Comparison of ENCODE assay signal across 32 cellular contexts in the genomic region with DNA sequence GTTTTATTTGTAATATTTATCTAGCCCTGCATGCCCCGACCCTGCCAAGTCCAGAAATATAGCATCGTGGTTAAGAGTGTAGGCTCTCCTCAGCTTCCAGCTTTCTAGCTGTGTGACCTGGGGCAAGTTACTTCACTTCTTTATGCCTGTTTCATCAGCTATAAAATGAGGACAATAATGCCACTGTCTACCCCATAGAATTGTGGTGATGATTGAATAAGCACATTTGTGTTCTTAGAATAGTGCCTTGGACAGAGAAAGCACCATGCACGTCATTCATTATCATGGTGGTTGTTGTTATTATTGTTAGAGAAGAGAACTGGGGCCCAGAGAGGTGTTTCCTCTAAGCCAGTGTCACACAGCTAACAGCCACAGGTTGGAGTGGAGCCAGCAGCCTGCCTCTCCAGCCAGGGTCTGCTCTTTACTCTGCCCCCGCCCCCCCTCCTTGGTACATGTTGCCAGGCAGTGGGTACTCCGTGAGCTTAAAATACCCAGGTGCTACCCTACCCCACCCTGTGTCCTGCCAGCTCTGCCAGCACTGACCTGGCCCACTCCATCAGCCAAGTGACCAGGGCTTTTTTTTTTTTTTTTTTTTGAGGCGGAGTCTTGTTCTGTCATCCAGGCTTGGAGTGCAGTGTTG.
DNase-seq lines count a peak whose midpoint lies in the region; ATAC-seq, FAIRE-seq and TF ChIP-seq lines count a peak whose summit lies in the region.
"Had no signal": no experiment of that assay in that cellular context is flagged by ENCODE, and none has a peak within 500 bp of the region (broad histone marks: within the 10 kb centered on the region; RNA-seq: fewer than 3 reads in every experiment).

No MANE protein-coding gene starts in this region.

- H3K56ac ChIP-seq in IMR-90 (ENCODE audit: extremely low read depth, insufficient read depth, low read length): no peak overlapping the region

- dilution Hi-C loops in IMR-90 (cut with HindIII; ENCODE audit: low sequenced_read_pairs, unreplicated experiment): no loop called here

- H3K27me3 ChIP-seq in IMR-90 (ENCODE audit: control insufficient read depth, insufficient read depth, low read length): no peaks in the 10 kb centered on the region
- H3K27me3 ChIP-seq: Peyer's patch, tibial nerve had no signal

- POLR2A ChIA-PET in IMR-90 (lab: Charles Lee; ENCODE audit: unreplicated experiment): interaction anchor here (0.5 to 0.7 kb wide), 3 partner anchors 19 to 111 kb away, joined by 4 to 8 read pairs (median 4); no protein-coding TSS in a partner anchor

- no peak overlapping the region for H2BK20ac ChIP-seq in IMR-90 (ENCODE audit: low read depth, low read length)

- no peak for TF ChIP-seq POLR2A in IMR-90 (IDR thresholded peaks at IDR 0.05; ENCODE audit: low read depth, low read length)

- no peak overlapping the region; the same call in 1 of the 2 replicates for H3K14ac ChIP-seq in IMR-90 (replicated peaks; ENCODE audit: low read depth, low read length)

- H2AK9ac ChIP-seq in IMR-90 (replicated peaks; ENCODE audit: low read depth, low read length, poor library complexity): no peak overlapping the region

- no peak overlapping the region for H3K4me2 ChIP-seq in IMR-90 (ENCODE audit: low read depth, low read length)

- no peak overlapping the region for H2AK5ac ChIP-seq in IMR-90 (ENCODE audit: low read depth, low read length)

- H3K4me1 Mint-ChIP-seq in brain: peaks cover 58% of the 10 kb centered on the region
- H3K4me1 Mint-ChIP-seq in activated naive CD8-positive, alpha-beta T cell treated with anti-CD3 and anti-CD28 coated beads, Interleukin-2, amount 50 U/mL, for 24 hours: no peaks in the 10 kb centered on the region
- H3K4me1 Mint-ChIP-seq: activated naive CD8-positive, alpha-beta T cell treated with anti-CD3 and anti-CD28 coated beads for 36 hours; endodermal cell had no signal

- intact Hi-C loops in IMR-90 (cut with micrococcal nuclease): no loop called here
- intact Hi-C loops in kidney (cut with DNase I): no loop called here

- peaks cover 35% of the 10 kb centered on the region for H4K20me1 ChIP-seq in IMR-90 (ENCODE audit: insufficient read depth, low read length)

- no peak overlapping the region for H2BK5ac ChIP-seq in IMR-90 (ENCODE audit: low read depth, low read length, poor library complexity, severe bottlenecking)

- peaks cover 4% of the 10 kb centered on the region for H3K36me3 Mint-ChIP-seq in brain
- H3K36me3 Mint-ChIP-seq in activated naive CD8-positive, alpha-beta T cell treated with anti-CD3 and anti-CD28 coated beads, Interleukin-2, amount 50 U/mL, for 24 hours (ENCODE audit: low read depth): no peaks in the 10 kb centered on the region
- H3K36me3 Mint-ChIP-seq: activated naive CD8-positive, alpha-beta T cell treated with anti-CD3 and anti-CD28 coated beads for 36 hours; natural killer cell treated with Interleukin-12 subunit alpha and Interleukin-12 subunit beta and Interleukin-15 and Interleukin-18, amount 100 ng/mL, for 72 hours had no signal

- BruUV-seq in IMR-90 (replicated peaks; lab: Mats Ljungman, UMichigan): no TSS peak

- H3K27ac ChIP-seq in IMR-90 (ENCODE audit: insufficient read depth, low read length) (no peak overlapping the region), kidney (ENCODE audit: low read depth in 2 of 2, low read length in 2 of 2) (no peak overlapping the region), substantia nigra (ENCODE audit: low read depth, low read length, poor library complexity, severe bottlenecking) (peak overlapping the region; percentile 16)
- H3K27ac ChIP-seq: HL-60, Peyer's patch, WERI-Rb-1 had no signal

- H2AFZ ChIP-seq in IMR-90 (replicated peaks; ENCODE audit: low read length, poor library complexity): no peak overlapping the region

- peaks cover 5% of the 10 kb centered on the region; the same call in 1 of the 2 replicates for H3K36me3 ChIP-seq in IMR-90 (ENCODE audit: control insufficient read depth, insufficient read depth, low read length)
- H3K36me3 ChIP-seq in kidney (ENCODE audit: control insufficient read depth in 1 of 2, insufficient read depth in 2 of 2, low read length in 2 of 2): no peaks in the 10 kb centered on the region
- H3K36me3 ChIP-seq: HAP-1, Peyer's patch, tibial nerve, WERI-Rb-1 had no signal

- no peak overlapping the region for H4K5ac ChIP-seq in IMR-90 (ENCODE audit: low read depth, low read length)

- no CpG with 5 or more reads among the region's 6 CpGs for WGBS in IMR-90 (ENCODE audit: extremely low coverage in 2 of 2, insufficient read length in 1 of 2), 2 experiments

- H3K9ac ChIP-seq in IMR-90 (ENCODE audit: low read depth, low read length) (no peak overlapping the region), kidney (ENCODE audit: low read length in 2 of 2) (no peak overlapping the region)

- DNase-seq in IMR-90: no peak
- DNase-seq in kidney: peak; percentile 19
- peak in 1 of 49 donors; percentile 76 for DNase-seq in substantia nigra (lab: John Stamatoyannopoulos, UW)
- no peak for DNase-seq in activated naive CD8-positive, alpha-beta T cell treated with anti-CD3 and anti-CD28 coated beads, Interleukin-2, amount 50 U/mL, for 24 hours
- DNase-seq in SKM-1 treated with dmso at 0.1 percent for 144 hours (lab: John Stamatoyannopoulos, UW; ENCODE audit: unreplicated experiment): no peak
- DNase-seq: activated CD4-positive, alpha-beta T cell treated with anti-CD3 and anti-CD28 coated beads for 48 hours; activated CD8-positive, alpha-beta memory T cell treated with anti-CD3 and anti-CD28 coated beads for 24 hours; activated gamma-delta T cell; activated naive CD8-positive, alpha-beta T cell treated with anti-CD3 and anti-CD28 coated beads for 36 hours; C1 segment of cervical spinal cord; Caco-2; dermis blood vessel endothelial cell; endodermal cell; GF-D8; NCI-H2029 treated with DMSO at 0.1 percent for 48 hours; NCI-H2227 treated with DMSO at 0.1 percent for 48 hours; NCI-H69; Peyer's patch; retina; SIG-M5; small intestine; stimulated activated naive CD8-positive, alpha-beta T cell treated with anti-CD3 and anti-CD28 coated beads, Interleukin-15, Interleukin-2, amounts not matched to agents 100 U/mL and 50 U/mL, for 24 hours; WERI-Rb-1 had no signal

- H2BK120ac ChIP-seq in IMR-90 (ENCODE audit: low read depth, low read length): no peak overlapping the region

- no peak overlapping the region for H2BK15ac ChIP-seq in IMR-90 (ENCODE audit: low read depth, low read length)

- CTCF ChIA-PET in IMR-90 (lab: Yijun Ruan, JAX): interaction anchor here (1.0 kb wide), 1 partner anchor 14 kb away, joined by 3 read pairs; no protein-coding TSS in a partner anchor

- no peak for TF ChIP-seq RAD21 in IMR-90 (IDR thresholded peaks at IDR 0.05; ENCODE audit: low read length)

- H3K4me1 ChIP-seq in IMR-90 (ENCODE audit: control insufficient read depth, insufficient read depth, low read length): peaks cover 24% of the 10 kb centered on the region
- peaks cover 0 to 3% of the 10 kb centered on the region in 2 donors for H3K4me1 ChIP-seq in kidney (ENCODE audit: control insufficient read depth in 1 of 2, insufficient read depth in 1 of 2, low read depth in 1 of 2, low read length in 2 of 2)
- H3K4me1 ChIP-seq: Caco-2, HAP-1 had no signal

- peaks cover 24 to 81% of the 10 kb centered on the region in 2 experiments; a peak in 3 of 4 replicates for H3K79me1 ChIP-seq in IMR-90 (ENCODE audit: low read depth in 1 of 2, low read length in 2 of 2)

- ATAC-seq in IMR-90 (ENCODE audit: low read depth): no peak
- ATAC-seq in activated naive CD8-positive, alpha-beta T cell treated with anti-CD3 and anti-CD28 coated beads, Interleukin-2, amount 50 U/mL, for 24 hours: no peak
- no peak for ATAC-seq in GM21576 (IDR thresholded peaks at IDR 0.05; ENCODE audit: unreplicated experiment)
- ATAC-seq: esophagus mucosa; natural killer cell treated with Interleukin-12 subunit alpha and Interleukin-12 subunit beta and Interleukin-15 and Interleukin-18, amount 100 ng/mL, for 72 hours; stimulated activated naive CD8-positive, alpha-beta T cell treated with anti-CD3 and anti-CD28 coated beads, Interleukin-15, Interleukin-2, amounts not matched to agents 100 U/mL and 50 U/mL, for 24 hours had no signal

- no peaks in the 10 kb centered on the region for H3K9me3 ChIP-seq in IMR-90 (ENCODE audit: control insufficient read depth, insufficient read depth, low read length)
- H3K9me3 ChIP-seq in kidney (ENCODE audit: control insufficient read depth in 1 of 2, low read length in 2 of 2): no peaks in the 10 kb centered on the region
- H3K9me3 ChIP-seq: Caco-2, HAP-1, Peyer's patch, tibial nerve had no signal

- H3K27ac Mint-ChIP-seq in brain: peak overlapping the region in 3 of 5 experiments; percentile 41 to 85 (median 58)
- H3K27ac Mint-ChIP-seq in activated naive CD8-positive, alpha-beta T cell treated with anti-CD3 and anti-CD28 coated beads, Interleukin-2, amount 50 U/mL, for 24 hours: no peak overlapping the region
- H3K27ac Mint-ChIP-seq: activated naive CD8-positive, alpha-beta T cell treated with anti-CD3 and anti-CD28 coated beads for 36 hours had no signal

- H3K9me1 ChIP-seq in IMR-90 (ENCODE audit: insufficient read depth, low read length): peaks cover 39% of the 10 kb centered on the region

- H3K18ac ChIP-seq in IMR-90 (ENCODE audit: low read depth, low read length): no peak overlapping the region

- H3K23ac ChIP-seq in IMR-90 (ENCODE audit: low read depth, low read length): 0 out of 2 replicates have a peak overlapping the region, but pooled peaks have one; percentile 24

- no peak overlapping the region for H3K4ac ChIP-seq in IMR-90 (ENCODE audit: low read depth, low read length)

- in situ Hi-C loops in IMR-90 (cut with MboI; ENCODE audit: low sequenced_read_pairs): no loop called here

- TF ChIP-seq CTCF in IMR-90 (conservative IDR thresholded peaks at IDR 0.05; ENCODE audit: low read depth, low read length) (no peak), brain (conservative IDR thresholded peaks at IDR 0.05) (no peak), kidney (IDR thresholded peaks at IDR 0.05; ENCODE audit: borderline replicate concordance, extremely low read depth, insufficient read depth) (no peak)

- H4K8ac ChIP-seq in IMR-90 (ENCODE audit: low read depth in 2 of 2, low read length in 2 of 2): no peak overlapping the region

- no peaks in the 10 kb centered on the region for H3K27me3 Mint-ChIP-seq in brain
- H3K27me3 Mint-ChIP-seq in activated naive CD8-positive, alpha-beta T cell treated with anti-CD3 and anti-CD28 coated beads, Interleukin-2, amount 50 U/mL, for 24 hours: no peaks in the 10 kb centered on the region
- H3K27me3 Mint-ChIP-seq: activated naive CD8-positive, alpha-beta T cell treated with anti-CD3 and anti-CD28 coated beads for 36 hours; natural killer cell treated with Interleukin-12 subunit alpha and Interleukin-12 subunit beta and Interleukin-15 and Interleukin-18, amount 100 ng/mL, for 72 hours had no signal

- H4K91ac ChIP-seq in IMR-90 (ENCODE audit: insufficient read depth, low read depth, low read length): no peak overlapping the region

- H3K9me3 Mint-ChIP-seq in brain: no peaks in the 10 kb centered on the region
- H3K9me3 Mint-ChIP-seq in activated naive CD8-positive, alpha-beta T cell treated with anti-CD3 and anti-CD28 coated beads, Interleukin-2, amount 50 U/mL, for 24 hours: no peaks in the 10 kb centered on the region
- H3K9me3 Mint-ChIP-seq: activated naive CD8-positive, alpha-beta T cell treated with anti-CD3 and anti-CD28 coated beads for 36 hours; endodermal cell; natural killer cell treated with Interleukin-12 subunit alpha and Interleukin-12 subunit beta and Interleukin-15 and Interleukin-18, amount 100 ng/mL, for 72 hours had no signal

- no peak overlapping the region for H3K4me3 Mint-ChIP-seq in brain
- no peak overlapping the region for H3K4me3 Mint-ChIP-seq in activated naive CD8-positive, alpha-beta T cell treated with anti-CD3 and anti-CD28 coated beads, Interleukin-2, amount 50 U/mL, for 24 hours
- H3K4me3 Mint-ChIP-seq: activated naive CD8-positive, alpha-beta T cell treated with anti-CD3 and anti-CD28 coated beads for 36 hours; endodermal cell; natural killer cell treated with Interleukin-12 subunit alpha and Interleukin-12 subunit beta and Interleukin-15 and Interleukin-18, amount 100 ng/mL, for 72 hours had no signal

- H3K4me3 ChIP-seq in IMR-90 (ENCODE audit: insufficient read depth, low read depth, low read length) (no peak overlapping the region), kidney (ENCODE audit: low read length in 2 of 2) (no peak overlapping the region)
- H3K4me3 ChIP-seq: HAP-1, lung, Peyer's patch, tibial nerve had no signal

- no peak for FAIRE-seq in kidney (lab: Jason Lieb, UNC)
- FAIRE-seq: astrocyte, small intestine had no signal
